9 cellular contexts compared by ENCODE assay signal in genomic region chr9:131396626-131397025, GRCh38. TPM values are rescaled to one million over a fixed set of nuclear protein-coding genes. Genes with fewer than 3 reads are reported as not detected.
DNase-seq lines count a peak whose midpoint lies in the region; ATAC-seq and TF ChIP-seq lines count a peak whose summit lies in the region.
"Had no signal": no experiment of that assay in that cellular context is flagged by ENCODE, and none has a peak within 500 bp of the region (broad histone marks: within the 10 kb centered on the region; RNA-seq: fewer than 3 reads in every experiment).

No MANE protein-coding gene starts in this region.

- no peaks in the 10 kb centered on the region for H3K36me3 ChIP-seq in ascending aorta
- no peaks in the 10 kb centered on the region for H3K36me3 ChIP-seq in liver (ENCODE audit: control insufficient read depth in 4 of 4, insufficient read depth in 3 of 4, low read depth in 1 of 4, low read length in 3 of 4)
- H3K36me3 ChIP-seq in tibial nerve, result no peaks in the 10 kb centered on the region
- H3K36me3 ChIP-seq: right lobe of liver had no signal

- H3K27me3 ChIP-seq in ascending aorta, result no peaks in the 10 kb centered on the region
- no peaks in the 10 kb centered on the region for H3K27me3 ChIP-seq in liver (ENCODE audit: control insufficient read depth in 4 of 4, insufficient read depth in 4 of 4, low read length in 3 of 4)
- no peaks in the 10 kb centered on the region for H3K27me3 ChIP-seq in tibial nerve
- H3K27me3 ChIP-seq: right lobe of liver had no signal

- no peak for ATAC-seq in activated T-cell treated with anti-CD3 and anti-CD28 coated beads, Interleukin-2, amount 50 U/mL, for 72 hours (replicated peaks in 1 of 2)
- no peak for ATAC-seq in HG03521 (IDR thresholded peaks at IDR 0.05; ENCODE audit: unreplicated experiment)
- ATAC-seq: right lobe of liver had no signal

- intact Hi-C loops in ascending aorta (cut with DNase I), result no loop called here

- no peak for TF ChIP-seq POLR2A in tibial nerve (IDR thresholded peaks at IDR 0.05)

- H3K4me1 ChIP-seq in ascending aorta (peaks cover 26 to 49% of the 10 kb centered on the region in 2 donors), liver (ENCODE audit: control insufficient read depth in 4 of 4, insufficient read depth in 4 of 4, low read length in 3 of 4) (peaks cover 18 to 52% (median 39%) of the 10 kb centered on the region in 4 donors), tibial nerve (peaks cover 0 to 76% (median 54%) of the 10 kb centered on the region in 4 donors)

- no peak for TF ChIP-seq EP300 in tibial nerve (IDR thresholded peaks at IDR 0.05)

- H3K9me3 ChIP-seq in ascending aorta (no peaks in the 10 kb centered on the region), liver (ENCODE audit: control insufficient read depth in 4 of 4, low read length in 3 of 4) (no peaks in the 10 kb centered on the region), tibial nerve (no peaks in the 10 kb centered on the region)
- H3K9me3 ChIP-seq: right lobe of liver had no signal

- H3K27ac Mint-ChIP-seq in activated T-cell treated with anti-CD3 and anti-CD28 coated beads, Interleukin-2, amount 50 U/mL, for 72 hours, result peak overlapping the region; percentile 85

- H3K4me3 Mint-ChIP-seq in activated T-cell treated with anti-CD3 and anti-CD28 coated beads, Interleukin-2, amount 50 U/mL, for 72 hours, result peak overlapping the region; percentile 87 to 95

- peaks cover 0 to 9% of the 10 kb centered on the region in 2 donors for H3K36me3 Mint-ChIP-seq in activated T-cell treated with anti-CD3 and anti-CD28 coated beads, Interleukin-2, amount 50 U/mL, for 72 hours (ENCODE audit: insufficient read depth in 2 of 2)

- no peak overlapping the region for H3K9ac ChIP-seq in liver (ENCODE audit: low read depth in 1 of 2, low read length in 2 of 2)

- TF ChIP-seq CTCF in ascending aorta (IDR thresholded peaks at IDR 0.05) (no peak), liver (IDR thresholded peaks at IDR 0.05; ENCODE audit: low read depth, low read length, missing input control) (no peak), tibial nerve (IDR thresholded peaks at IDR 0.05) (no peak)

- 63% methylated on average over 3 of the region's 3 CpGs for WGBS in liver
- WGBS in tibial nerve, 2 donors, result 37 to 44% methylated on average over 3 of the region's 3 CpGs

- peaks cover 73% of the 10 kb centered on the region for H3K4me1 Mint-ChIP-seq in activated T-cell treated with anti-CD3 and anti-CD28 coated beads, Interleukin-2, amount 50 U/mL, for 72 hours (ENCODE audit: low read depth)

- H3K27me3 Mint-ChIP-seq in activated T-cell treated with anti-CD3 and anti-CD28 coated beads, Interleukin-2, amount 50 U/mL, for 72 hours (ENCODE audit: low read depth), result no peaks in the 10 kb centered on the region

- no peak for DNase-seq in activated T-cell treated with anti-CD3 and anti-CD28 coated beads, Interleukin-2, amount 50 U/mL, for 72 hours
- no peak for DNase-seq in activated T-cell treated with anti-CD3 and anti-CD28 coated beads, Interleukin-2, amount 50 U/mL, for 48 hours
- no peak for DNase-seq in ascending aorta (ENCODE audit: low spot score in 2 of 2)
- DNase-seq in tibial nerve (ENCODE audit: low spot score in 2 of 2), result no peak
- DNase-seq in COLO668 (lab: John Stamatoyannopoulos, UW; ENCODE audit: unreplicated experiment), result no peak
- no peak for DNase-seq in SW 1271 (lab: John Stamatoyannopoulos, UW)

- no peak for TF ChIP-seq RAD21 in liver (IDR thresholded peaks at IDR 0.05)

- peak overlapping the region; percentile 88 to 98 for H3K27ac ChIP-seq in ascending aorta
- peak overlapping the region; percentile 52 to 55 for H3K27ac ChIP-seq in liver (ENCODE audit: low read depth in 1 of 2, low read length in 2 of 2)
- peak overlapping the region; percentile 12 to 99 (median 98) for H3K27ac ChIP-seq in tibial nerve

- H3K4me3 ChIP-seq in ascending aorta (peak overlapping the region; percentile 5 to 84), liver (ENCODE audit: low read depth in 1 of 3, low read length in 3 of 3) (no peak overlapping the region), tibial nerve (peak overlapping the region in 2 of 4 donors; percentile 53 to 88)

- H3K9me3 Mint-ChIP-seq in activated T-cell treated with anti-CD3 and anti-CD28 coated beads, Interleukin-2, amount 50 U/mL, for 72 hours, result no peaks in the 10 kb centered on the region

TF ChIP-seq in liver, 16 proteins besides CTCF, POLR2A, EP300 and RAD21:
- TF ChIP-seq, protein P1, sequence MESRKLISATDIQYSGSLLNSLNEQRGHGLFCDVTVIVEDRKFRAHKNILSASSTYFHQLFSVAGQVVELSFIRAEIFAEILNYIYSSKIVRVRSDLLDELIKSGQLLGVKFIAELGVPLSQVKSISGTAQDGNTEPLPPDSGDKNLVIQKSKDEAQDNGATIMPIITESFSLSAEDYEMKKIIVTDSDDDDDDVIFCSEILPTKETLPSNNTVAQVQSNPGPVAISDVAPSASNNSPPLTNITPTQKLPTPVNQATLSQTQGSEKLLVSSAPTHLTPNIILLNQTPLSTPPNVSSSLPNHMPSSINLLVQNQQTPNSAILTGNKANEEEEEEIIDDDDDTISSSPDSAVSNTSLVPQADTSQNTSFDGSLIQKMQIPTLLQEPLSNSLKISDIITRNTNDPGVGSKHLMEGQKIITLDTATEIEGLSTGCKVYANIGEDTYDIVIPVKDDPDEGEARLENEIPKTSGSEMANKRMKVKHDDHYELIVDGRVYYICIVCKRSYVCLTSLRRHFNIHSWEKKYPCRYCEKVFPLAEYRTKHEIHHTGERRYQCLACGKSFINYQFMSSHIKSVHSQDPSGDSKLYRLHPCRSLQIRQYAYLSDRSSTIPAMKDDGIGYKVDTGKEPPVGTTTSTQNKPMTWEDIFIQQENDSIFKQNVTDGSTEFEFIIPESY (IDR thresholded peaks at IDR 0.05), result no peak
- no peak for TF ChIP-seq FOXA2 (IDR thresholded peaks at IDR 0.05)

RNA-seq across cellular contexts. Expression of gene PRRC2B, which starts 2.7 kb away (rescaled TPM):
- total RNA-seq in activated T-cell treated with anti-CD3 and anti-CD28 coated beads, Interleukin-2, amount 50 U/mL, for 72 hours, result 100 to 1,000 TPM; 179 to 214 TPM
- total RNA-seq in ascending aorta, result 199 TPM
- total RNA-seq in liver, result 10 to 100 TPM; 29.3 to 44.3 TPM
- 10 to 100 TPM; 10.3 to 24.7 TPM for polyA plus RNA-seq in liver
- total RNA-seq in tibial nerve, result 100 to 1,000 TPM in 3 of 4 donors, 10 to 100 TPM in 1; 94.8 to 236 (median 174) TPM

Comparison
In these comparisons a context has a peak if more than half of its experiments do, and no peak if none do; other contexts are left out.
1. H3K4me3 ChIP-seq: peak in ascending aorta (2 of 2); none in liver (0 of 3).
2. Peak in every context shown above with its lines, with median percentiles within 50 percentile points of each other: H3K27ac ChIP-seq.